In the genomic region with DNA sequence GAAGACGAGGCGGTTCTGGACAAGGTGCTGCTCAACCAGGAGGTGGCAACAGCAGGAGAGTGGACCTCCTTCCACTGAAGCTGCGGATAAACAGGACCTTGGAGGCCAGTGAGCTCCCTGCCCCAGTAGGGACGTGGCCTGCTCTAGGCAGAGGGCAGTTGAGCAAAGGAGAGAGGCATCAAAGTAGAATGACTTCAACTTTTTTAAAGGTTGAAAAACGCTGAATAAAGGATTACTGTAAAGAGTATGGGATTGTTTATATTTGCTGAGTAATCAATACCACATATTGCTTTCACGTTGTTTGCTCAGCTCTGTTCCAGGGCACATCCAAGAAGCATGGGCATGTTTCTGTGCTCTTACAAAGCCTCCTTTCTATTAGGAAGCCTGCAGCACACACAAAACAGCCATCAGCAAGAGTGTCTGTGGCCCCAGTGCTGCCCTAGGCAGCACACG, we compare ENCODE assay signal across 1 cellular context.
TF ChIP-seq lines count a peak whose summit lies in the region.

No MANE protein-coding gene starts in this region.

TF ChIP-seq in HepG2, 621 proteins besides CTCF, POLR2A, EP300 and RAD21 (continued from another document and continues in another):
- TF ChIP-seq, protein P1, sequence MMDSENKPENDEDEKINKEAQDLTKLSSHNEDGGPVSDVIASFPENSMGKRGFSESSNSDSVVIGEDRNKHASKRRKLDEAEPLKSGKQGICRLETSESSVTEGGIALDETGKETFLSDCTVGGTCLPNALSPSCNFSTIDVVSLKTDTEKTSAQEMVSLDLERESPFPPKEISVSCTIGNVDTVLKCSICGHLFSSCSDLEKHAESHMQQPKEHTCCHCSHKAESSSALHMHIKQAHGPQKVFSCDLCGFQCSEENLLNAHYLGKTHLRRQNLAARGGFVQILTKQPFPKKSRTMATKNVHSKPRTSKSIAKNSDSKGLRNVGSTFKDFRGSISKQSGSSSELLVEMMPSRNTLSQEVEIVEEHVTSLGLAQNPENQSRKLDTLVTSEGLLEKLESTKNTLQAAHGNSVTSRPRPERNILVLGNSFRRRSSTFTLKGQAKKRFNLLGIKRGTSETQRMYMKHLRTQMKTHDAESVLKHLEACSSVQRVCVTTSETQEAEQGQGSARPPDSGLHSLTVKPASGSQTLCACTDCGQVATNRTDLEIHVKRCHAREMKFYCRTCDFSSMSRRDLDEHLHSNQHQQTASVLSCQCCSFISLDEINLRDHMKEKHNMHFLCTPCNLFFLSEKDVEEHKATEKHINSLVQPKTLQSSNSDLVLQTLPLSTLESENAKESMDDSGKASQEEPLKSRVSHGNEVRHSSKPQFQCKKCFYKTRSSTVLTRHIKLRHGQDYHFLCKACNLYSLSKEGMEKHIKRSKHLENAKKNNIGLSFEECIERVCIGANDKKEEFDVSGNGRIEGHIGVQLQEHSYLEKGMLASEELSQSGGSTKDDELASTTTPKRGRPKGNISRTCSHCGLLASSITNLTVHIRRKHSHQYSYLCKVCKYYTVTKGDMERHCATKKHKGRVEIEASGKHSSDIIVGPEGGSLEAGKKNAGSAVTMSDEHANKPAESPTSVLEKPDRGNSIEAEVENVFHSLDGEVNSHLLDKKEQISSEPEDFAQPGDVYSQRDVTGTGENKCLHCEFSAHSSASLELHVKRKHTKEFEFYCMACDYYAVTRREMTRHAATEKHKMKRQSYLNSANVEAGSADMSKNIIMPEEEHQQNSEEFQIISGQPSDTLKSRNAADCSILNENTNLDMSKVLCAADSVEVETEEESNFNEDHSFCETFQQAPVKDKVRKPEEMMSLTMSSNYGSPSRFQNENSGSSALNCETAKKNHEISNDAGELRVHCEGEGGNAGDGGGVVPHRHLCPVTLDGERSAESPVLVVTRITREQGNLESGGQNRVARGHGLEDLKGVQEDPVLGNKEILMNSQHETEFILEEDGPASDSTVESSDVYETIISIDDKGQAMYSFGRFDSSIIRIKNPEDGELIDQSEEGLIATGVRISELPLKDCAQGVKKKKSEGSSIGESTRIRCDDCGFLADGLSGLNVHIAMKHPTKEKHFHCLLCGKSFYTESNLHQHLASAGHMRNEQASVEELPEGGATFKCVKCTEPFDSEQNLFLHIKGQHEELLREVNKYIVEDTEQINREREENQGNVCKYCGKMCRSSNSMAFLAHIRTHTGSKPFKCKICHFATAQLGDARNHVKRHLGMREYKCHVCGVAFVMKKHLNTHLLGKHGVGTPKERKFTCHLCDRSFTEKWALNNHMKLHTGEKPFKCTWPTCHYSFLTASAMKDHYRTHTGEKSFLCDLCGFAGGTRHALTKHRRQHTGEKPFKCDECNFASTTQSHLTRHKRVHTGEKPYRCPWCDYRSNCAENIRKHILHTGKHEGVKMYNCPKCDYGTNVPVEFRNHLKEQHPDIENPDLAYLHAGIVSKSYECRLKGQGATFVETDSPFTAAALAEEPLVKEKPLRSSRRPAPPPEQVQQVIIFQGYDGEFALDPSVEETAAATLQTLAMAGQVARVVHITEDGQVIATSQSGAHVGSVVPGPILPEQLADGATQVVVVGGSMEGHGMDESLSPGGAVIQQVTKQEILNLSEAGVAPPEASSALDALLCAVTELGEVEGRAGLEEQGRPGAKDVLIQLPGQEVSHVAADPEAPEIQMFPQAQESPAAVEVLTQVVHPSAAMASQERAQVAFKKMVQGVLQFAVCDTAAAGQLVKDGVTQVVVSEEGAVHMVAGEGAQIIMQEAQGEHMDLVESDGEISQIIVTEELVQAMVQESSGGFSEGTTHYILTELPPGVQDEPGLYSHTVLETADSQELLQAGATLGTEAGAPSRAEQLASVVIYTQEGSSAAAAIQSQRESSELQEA (CRISPR knock-in tag; IDR thresholded peaks at IDR 0.05; ENCODE audit: not compliant biosample characterization), result no peak
- TF ChIP-seq RXRB (CRISPR knock-in tag; IDR thresholded peaks at IDR 0.05; ENCODE audit: borderline replicate concordance), result peak; percentile 66; the same call in 1 of the 2 replicates
- TF ChIP-seq, protein P2, sequence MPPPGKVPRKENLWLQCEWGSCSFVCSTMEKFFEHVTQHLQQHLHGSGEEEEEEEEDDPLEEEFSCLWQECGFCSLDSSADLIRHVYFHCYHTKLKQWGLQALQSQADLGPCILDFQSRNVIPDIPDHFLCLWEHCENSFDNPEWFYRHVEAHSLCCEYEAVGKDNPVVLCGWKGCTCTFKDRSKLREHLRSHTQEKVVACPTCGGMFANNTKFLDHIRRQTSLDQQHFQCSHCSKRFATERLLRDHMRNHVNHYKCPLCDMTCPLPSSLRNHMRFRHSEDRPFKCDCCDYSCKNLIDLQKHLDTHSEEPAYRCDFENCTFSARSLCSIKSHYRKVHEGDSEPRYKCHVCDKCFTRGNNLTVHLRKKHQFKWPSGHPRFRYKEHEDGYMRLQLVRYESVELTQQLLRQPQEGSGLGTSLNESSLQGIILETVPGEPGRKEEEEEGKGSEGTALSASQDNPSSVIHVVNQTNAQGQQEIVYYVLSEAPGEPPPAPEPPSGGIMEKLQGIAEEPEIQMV (CRISPR knock-in tag; IDR thresholded peaks at IDR 0.05; ENCODE audit: low read depth), result peak; percentile 76; the same call in 1 of the 2 replicates
- TF ChIP-seq, protein P3, sequence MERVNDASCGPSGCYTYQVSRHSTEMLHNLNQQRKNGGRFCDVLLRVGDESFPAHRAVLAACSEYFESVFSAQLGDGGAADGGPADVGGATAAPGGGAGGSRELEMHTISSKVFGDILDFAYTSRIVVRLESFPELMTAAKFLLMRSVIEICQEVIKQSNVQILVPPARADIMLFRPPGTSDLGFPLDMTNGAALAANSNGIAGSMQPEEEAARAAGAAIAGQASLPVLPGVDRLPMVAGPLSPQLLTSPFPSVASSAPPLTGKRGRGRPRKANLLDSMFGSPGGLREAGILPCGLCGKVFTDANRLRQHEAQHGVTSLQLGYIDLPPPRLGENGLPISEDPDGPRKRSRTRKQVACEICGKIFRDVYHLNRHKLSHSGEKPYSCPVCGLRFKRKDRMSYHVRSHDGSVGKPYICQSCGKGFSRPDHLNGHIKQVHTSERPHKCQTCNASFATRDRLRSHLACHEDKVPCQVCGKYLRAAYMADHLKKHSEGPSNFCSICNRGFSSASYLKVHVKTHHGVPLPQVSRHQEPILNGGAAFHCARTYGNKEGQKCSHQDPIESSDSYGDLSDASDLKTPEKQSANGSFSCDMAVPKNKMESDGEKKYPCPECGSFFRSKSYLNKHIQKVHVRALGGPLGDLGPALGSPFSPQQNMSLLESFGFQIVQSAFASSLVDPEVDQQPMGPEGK (CRISPR knock-in tag; IDR thresholded peaks at IDR 0.05), result no peak; the same call in 1 of the 2 replicates
- no peak for TF ChIP-seq TBP (CRISPR knock-in tag; IDR thresholded peaks at IDR 0.05)
- TF ChIP-seq, protein P4, sequence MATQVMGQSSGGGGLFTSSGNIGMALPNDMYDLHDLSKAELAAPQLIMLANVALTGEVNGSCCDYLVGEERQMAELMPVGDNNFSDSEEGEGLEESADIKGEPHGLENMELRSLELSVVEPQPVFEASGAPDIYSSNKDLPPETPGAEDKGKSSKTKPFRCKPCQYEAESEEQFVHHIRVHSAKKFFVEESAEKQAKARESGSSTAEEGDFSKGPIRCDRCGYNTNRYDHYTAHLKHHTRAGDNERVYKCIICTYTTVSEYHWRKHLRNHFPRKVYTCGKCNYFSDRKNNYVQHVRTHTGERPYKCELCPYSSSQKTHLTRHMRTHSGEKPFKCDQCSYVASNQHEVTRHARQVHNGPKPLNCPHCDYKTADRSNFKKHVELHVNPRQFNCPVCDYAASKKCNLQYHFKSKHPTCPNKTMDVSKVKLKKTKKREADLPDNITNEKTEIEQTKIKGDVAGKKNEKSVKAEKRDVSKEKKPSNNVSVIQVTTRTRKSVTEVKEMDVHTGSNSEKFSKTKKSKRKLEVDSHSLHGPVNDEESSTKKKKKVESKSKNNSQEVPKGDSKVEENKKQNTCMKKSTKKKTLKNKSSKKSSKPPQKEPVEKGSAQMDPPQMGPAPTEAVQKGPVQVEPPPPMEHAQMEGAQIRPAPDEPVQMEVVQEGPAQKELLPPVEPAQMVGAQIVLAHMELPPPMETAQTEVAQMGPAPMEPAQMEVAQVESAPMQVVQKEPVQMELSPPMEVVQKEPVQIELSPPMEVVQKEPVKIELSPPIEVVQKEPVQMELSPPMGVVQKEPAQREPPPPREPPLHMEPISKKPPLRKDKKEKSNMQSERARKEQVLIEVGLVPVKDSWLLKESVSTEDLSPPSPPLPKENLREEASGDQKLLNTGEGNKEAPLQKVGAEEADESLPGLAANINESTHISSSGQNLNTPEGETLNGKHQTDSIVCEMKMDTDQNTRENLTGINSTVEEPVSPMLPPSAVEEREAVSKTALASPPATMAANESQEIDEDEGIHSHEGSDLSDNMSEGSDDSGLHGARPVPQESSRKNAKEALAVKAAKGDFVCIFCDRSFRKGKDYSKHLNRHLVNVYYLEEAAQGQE (IDR thresholded peaks at IDR 0.05; ENCODE audit: borderline replicate concordance in 1 of 2, low read depth in 1 of 2, low read length in 2 of 2), result peak in 1 of 2 experiments; percentile 4; a peak in 1 of 4 replicates
- no peak for TF ChIP-seq HOXA7 (CRISPR knock-in tag; IDR thresholded peaks at IDR 0.05)
- TF ChIP-seq KLF13 (CRISPR knock-in tag; IDR thresholded peaks at IDR 0.05), result no peak
- TF ChIP-seq, protein P5, sequence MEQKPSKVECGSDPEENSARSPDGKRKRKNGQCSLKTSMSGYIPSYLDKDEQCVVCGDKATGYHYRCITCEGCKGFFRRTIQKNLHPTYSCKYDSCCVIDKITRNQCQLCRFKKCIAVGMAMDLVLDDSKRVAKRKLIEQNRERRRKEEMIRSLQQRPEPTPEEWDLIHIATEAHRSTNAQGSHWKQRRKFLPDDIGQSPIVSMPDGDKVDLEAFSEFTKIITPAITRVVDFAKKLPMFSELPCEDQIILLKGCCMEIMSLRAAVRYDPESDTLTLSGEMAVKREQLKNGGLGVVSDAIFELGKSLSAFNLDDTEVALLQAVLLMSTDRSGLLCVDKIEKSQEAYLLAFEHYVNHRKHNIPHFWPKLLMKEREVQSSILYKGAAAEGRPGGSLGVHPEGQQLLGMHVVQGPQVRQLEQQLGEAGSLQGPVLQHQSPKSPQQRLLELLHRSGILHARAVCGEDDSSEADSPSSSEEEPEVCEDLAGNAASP (CRISPR knock-in tag; IDR thresholded peaks at IDR 0.05; ENCODE audit: borderline replicate concordance), result peak; percentile 82
- no peak for TF ChIP-seq RELA (CRISPR knock-in tag; IDR thresholded peaks at IDR 0.05)
- peak; percentile 79 for TF ChIP-seq MAFG (CRISPR knock-in tag; IDR thresholded peaks at IDR 0.05)
- peak; percentile 42; the same call in 1 of the 2 replicates for TF ChIP-seq ZNF768 (CRISPR knock-in tag; IDR thresholded peaks at IDR 0.05)
- TF ChIP-seq, protein P6, sequence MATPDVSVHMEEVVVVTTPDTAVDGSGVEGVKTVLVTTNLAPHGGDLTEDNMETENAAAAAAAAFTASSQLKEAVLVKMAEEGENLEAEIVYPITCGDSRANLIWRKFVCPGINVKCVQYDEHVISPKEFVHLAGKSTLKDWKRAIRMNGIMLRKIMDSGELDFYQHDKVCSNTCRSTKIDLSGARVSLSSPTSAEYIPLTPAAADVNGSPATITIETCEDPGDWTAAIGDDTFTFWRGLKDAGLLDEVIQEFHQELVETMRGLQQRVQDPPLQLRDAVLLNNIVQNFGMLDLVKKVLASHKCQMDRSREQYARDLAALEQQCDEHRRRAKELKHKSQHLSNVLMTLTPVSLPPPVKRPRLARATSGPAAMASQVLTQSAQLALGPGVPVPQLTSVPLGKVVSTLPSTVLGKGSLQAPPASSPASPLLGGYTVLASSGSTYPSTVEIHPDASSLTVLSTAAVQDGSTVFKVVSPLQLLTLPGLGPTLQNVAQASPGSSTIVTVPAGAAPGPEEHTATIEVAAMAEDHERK (CRISPR knock-in tag; IDR thresholded peaks at IDR 0.05; ENCODE audit: low read depth), result no peak
- no peak for TF ChIP-seq ATAD3A (CRISPR knock-in tag; IDR thresholded peaks at IDR 0.05)
- TF ChIP-seq NONO (IDR thresholded peaks at IDR 0.05), result no peak
- TF ChIP-seq NONO (CRISPR knock-in tag; conservative IDR thresholded peaks at IDR 0.05), result peak; percentile 51; the same call in 1 of the 2 replicates
- TF ChIP-seq, protein P7, sequence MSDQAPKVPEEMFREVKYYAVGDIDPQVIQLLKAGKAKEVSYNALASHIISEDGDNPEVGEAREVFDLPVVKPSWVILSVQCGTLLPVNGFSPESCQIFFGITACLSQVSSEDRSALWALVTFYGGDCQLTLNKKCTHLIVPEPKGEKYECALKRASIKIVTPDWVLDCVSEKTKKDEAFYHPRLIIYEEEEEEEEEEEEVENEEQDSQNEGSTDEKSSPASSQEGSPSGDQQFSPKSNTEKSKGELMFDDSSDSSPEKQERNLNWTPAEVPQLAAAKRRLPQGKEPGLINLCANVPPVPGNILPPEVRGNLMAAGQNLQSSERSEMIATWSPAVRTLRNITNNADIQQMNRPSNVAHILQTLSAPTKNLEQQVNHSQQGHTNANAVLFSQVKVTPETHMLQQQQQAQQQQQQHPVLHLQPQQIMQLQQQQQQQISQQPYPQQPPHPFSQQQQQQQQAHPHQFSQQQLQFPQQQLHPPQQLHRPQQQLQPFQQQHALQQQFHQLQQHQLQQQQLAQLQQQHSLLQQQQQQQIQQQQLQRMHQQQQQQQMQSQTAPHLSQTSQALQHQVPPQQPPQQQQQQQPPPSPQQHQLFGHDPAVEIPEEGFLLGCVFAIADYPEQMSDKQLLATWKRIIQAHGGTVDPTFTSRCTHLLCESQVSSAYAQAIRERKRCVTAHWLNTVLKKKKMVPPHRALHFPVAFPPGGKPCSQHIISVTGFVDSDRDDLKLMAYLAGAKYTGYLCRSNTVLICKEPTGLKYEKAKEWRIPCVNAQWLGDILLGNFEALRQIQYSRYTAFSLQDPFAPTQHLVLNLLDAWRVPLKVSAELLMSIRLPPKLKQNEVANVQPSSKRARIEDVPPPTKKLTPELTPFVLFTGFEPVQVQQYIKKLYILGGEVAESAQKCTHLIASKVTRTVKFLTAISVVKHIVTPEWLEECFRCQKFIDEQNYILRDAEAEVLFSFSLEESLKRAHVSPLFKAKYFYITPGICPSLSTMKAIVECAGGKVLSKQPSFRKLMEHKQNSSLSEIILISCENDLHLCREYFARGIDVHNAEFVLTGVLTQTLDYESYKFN (CRISPR knock-in tag; conservative IDR thresholded peaks at IDR 0.05), result peak; percentile 92
- TF ChIP-seq ZNF264 (CRISPR knock-in tag; IDR thresholded peaks at IDR 0.05), result peak; percentile 45; the same call in 1 of the 2 replicates
- TF ChIP-seq ASH2L (IDR thresholded peaks at IDR 0.05; ENCODE audit: insufficient read length, low read depth, low read length), result no peak
- TF ChIP-seq, protein P8, sequence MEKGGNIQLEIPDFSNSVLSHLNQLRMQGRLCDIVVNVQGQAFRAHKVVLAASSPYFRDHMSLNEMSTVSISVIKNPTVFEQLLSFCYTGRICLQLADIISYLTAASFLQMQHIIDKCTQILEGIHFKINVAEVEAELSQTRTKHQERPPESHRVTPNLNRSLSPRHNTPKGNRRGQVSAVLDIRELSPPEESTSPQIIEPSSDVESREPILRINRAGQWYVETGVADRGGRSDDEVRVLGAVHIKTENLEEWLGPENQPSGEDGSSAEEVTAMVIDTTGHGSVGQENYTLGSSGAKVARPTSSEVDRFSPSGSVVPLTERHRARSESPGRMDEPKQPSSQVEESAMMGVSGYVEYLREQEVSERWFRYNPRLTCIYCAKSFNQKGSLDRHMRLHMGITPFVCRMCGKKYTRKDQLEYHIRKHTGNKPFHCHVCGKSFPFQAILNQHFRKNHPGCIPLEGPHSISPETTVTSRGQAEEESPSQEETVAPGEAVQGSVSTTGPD (CRISPR knock-in tag; IDR thresholded peaks at IDR 0.05), result no peak
- TF ChIP-seq, protein P9, sequence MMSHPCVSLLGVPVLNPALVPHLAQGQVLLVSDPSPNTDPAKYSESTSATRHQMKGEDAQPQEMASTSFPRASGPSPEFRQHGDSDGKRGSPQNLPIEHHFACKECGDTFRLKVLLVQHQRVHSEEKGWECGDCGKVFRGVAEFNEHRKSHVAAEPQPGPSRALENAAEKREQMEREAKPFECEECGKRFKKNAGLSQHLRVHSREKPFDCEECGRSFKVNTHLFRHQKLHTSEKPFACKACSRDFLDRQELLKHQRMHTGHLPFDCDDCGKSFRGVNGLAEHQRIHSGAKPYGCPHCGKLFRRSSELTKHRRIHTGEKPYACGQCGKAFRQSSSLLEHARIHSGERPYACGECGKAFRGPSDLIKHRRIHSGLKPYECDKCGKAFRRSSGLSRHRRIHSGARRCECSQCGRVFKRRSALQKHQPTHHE (CRISPR knock-in tag; IDR thresholded peaks at IDR 0.05; ENCODE audit: borderline replicate concordance), result no peak
- TF ChIP-seq MZF1 (CRISPR knock-in tag; IDR thresholded peaks at IDR 0.05; ENCODE audit: borderline replicate concordance), result no peak
